Comparison of ENCODE assay signal across 1 cellular context in genomic region chr14:53149656-53150319, GRCh38.
A peak's percentile ranks its signal among the peaks of the same experiment; 100 is the strongest.
TF ChIP-seq lines count a peak whose summit lies in the region.

No MANE protein-coding gene starts in this region.

TF ChIP-seq in K562, 482 proteins besides CTCF, POLR2A, EP300 and RAD21 (continued from another document):
- TF ChIP-seq PKNOX1 (IDR thresholded peaks at IDR 0.05), result peak; percentile 67
- TF ChIP-seq ZBTB9 (CRISPR knock-in tag; IDR thresholded peaks at IDR 0.05), result no peak
- TF ChIP-seq CBFB (CRISPR knock-in tag; IDR thresholded peaks at IDR 0.05), result no peak
- TF ChIP-seq MBD2 (IDR thresholded peaks at IDR 0.05; ENCODE audit: borderline replicate concordance, low read depth), result no peak
- no peak for TF ChIP-seq ASH1L (IDR thresholded peaks at IDR 0.05; ENCODE audit: borderline replicate concordance, low read depth, partially characterized antibody)
- no peak for TF ChIP-seq FOS (IDR thresholded peaks at IDR 0.05; ENCODE audit: extremely low read depth, insufficient read length)
- TF ChIP-seq C11orf30 (IDR thresholded peaks at IDR 0.05; ENCODE audit: low read depth), result peak; percentile 65
- TF ChIP-seq TFAM (CRISPR knock-in tag; conservative IDR thresholded peaks at IDR 0.05), result no peak
- TF ChIP-seq CTBP1 (IDR thresholded peaks at IDR 0.05; ENCODE audit: borderline replicate concordance), result no peak
- TF ChIP-seq MECOM (CRISPR knock-in tag; IDR thresholded peaks at IDR 0.05), result no peak
- TF ChIP-seq ZFX (CRISPR knock-in tag; IDR thresholded peaks at IDR 0.05), result peak; percentile 32
- peak; percentile 73 for TF ChIP-seq MEIS2 (IDR thresholded peaks at IDR 0.05; ENCODE audit: partially characterized antibody)
- peak; percentile 62; the same call in 1 of the 2 replicates for TF ChIP-seq SPI1 (IDR thresholded peaks at IDR 0.05; ENCODE audit: borderline replicate concordance, low read depth, low read length)
- TF ChIP-seq RB1 (IDR thresholded peaks at IDR 0.05; ENCODE audit: low read depth), result no peak
- TF ChIP-seq ZNF316 (IDR thresholded peaks at IDR 0.05), result 0 out of 2 replicates have a peak, but pooled peaks have one; percentile 40
- no peak for TF ChIP-seq PBX2 (CRISPR knock-in tag; IDR thresholded peaks at IDR 0.05; ENCODE audit: low read depth)
- peak; percentile 71 for TF ChIP-seq PBX2 (tag; conservative IDR thresholded peaks at IDR 0.05; ENCODE audit: low read depth)
- no peak for TF ChIP-seq U2AF1 (optimal IDR thresholded peaks at IDR 0.05; ENCODE audit: low read depth, low read length)
- peak; percentile 20; the same call in 1 of the 2 replicates for TF ChIP-seq MAFF (IDR thresholded peaks at IDR 0.05; ENCODE audit: low read length)
- TF ChIP-seq MAFG (tag; conservative IDR thresholded peaks at IDR 0.05), result peak; percentile 49
